8 cellular contexts compared by ENCODE assay signal in genomic region chr18:10518595-10519273, GRCh38. TPM values are rescaled to one million over a fixed set of nuclear protein-coding genes. Genes with fewer than 3 reads are reported as not detected.
DNase-seq lines count a peak whose midpoint lies in the region; ATAC-seq and TF ChIP-seq lines count a peak whose summit lies in the region.

No MANE protein-coding gene starts in this region.

- no peak for TF ChIP-seq POLR2A in GM18505 (IDR thresholded peaks at IDR 0.05; ENCODE audit: borderline replicate concordance, extremely low read depth, insufficient read depth, insufficient read length)

- H3K4me3 Mint-ChIP-seq in glutamatergic neuron (ENCODE audit: unreplicated experiment) = no peak overlapping the region
- no peak overlapping the region for H3K4me3 Mint-ChIP-seq in activated T-cell treated with anti-CD3 and anti-CD28 coated beads, Interleukin-2, amount 50 U/mL, for 72 hours

- DNase-seq in SHP77 treated with DMSO at 0.1 percent for 48 hours (lab: John Stamatoyannopoulos, UW) (peak; percentile 36), glutamatergic neuron (peak; percentile 65), putamen (ENCODE audit: low spot score) (peak; percentile 89), activated gamma-delta T cell treated with Interleukin-2 at 50 U/mL for 16 hours (no peak)
- no peak for DNase-seq in stimulated activated CD4-positive, alpha-beta T cell treated with anti-CD3 and anti-CD28 coated beads, Interleukin-2, amount 100 ng/mL, for 24 hours
- no peak for DNase-seq in activated T-cell treated with anti-CD3 and anti-CD28 coated beads, Interleukin-2, amount 50 U/mL, for 72 hours

- peaks cover 7% of the 10 kb centered on the region for H3K27me3 Mint-ChIP-seq in glutamatergic neuron (ENCODE audit: unreplicated experiment)
- peaks cover 40% of the 10 kb centered on the region for H3K27me3 Mint-ChIP-seq in activated T-cell treated with anti-CD3 and anti-CD28 coated beads, Interleukin-2, amount 50 U/mL, for 72 hours (ENCODE audit: low read depth)

- peaks cover 4% of the 10 kb centered on the region for H3K36me3 Mint-ChIP-seq in glutamatergic neuron (ENCODE audit: unreplicated experiment)
- H3K36me3 Mint-ChIP-seq in activated T-cell treated with anti-CD3 and anti-CD28 coated beads, Interleukin-2, amount 50 U/mL, for 72 hours (ENCODE audit: insufficient read depth in 2 of 2) = no peaks in the 10 kb centered on the region

- peaks cover 18% of the 10 kb centered on the region for H3K4me1 Mint-ChIP-seq in glutamatergic neuron (ENCODE audit: low read depth, unreplicated experiment)
- H3K4me1 Mint-ChIP-seq in activated T-cell treated with anti-CD3 and anti-CD28 coated beads, Interleukin-2, amount 50 U/mL, for 72 hours (ENCODE audit: low read depth) = peaks cover 7% of the 10 kb centered on the region

- no peak for ATAC-seq in GM18505 (IDR thresholded peaks at IDR 0.05; ENCODE audit: unreplicated experiment)
- ATAC-seq in activated T-cell treated with anti-CD3 and anti-CD28 coated beads, Interleukin-2, amount 50 U/mL, for 72 hours (replicated peaks in 1 of 2) = no peak

- peak; percentile 13 for TF ChIP-seq CTCF in GM12873 (IDR thresholded peaks at IDR 0.05; ENCODE audit: insufficient read depth, low read depth, low read length, missing control alignments)
- no peak for TF ChIP-seq CTCF in glutamatergic neuron (IDR thresholded peaks at IDR 0.05; ENCODE audit: partially characterized antibody, unreplicated experiment)

- peak overlapping the region; percentile 14 for H3K27ac Mint-ChIP-seq in glutamatergic neuron (ENCODE audit: unreplicated experiment)
- H3K27ac Mint-ChIP-seq in activated T-cell treated with anti-CD3 and anti-CD28 coated beads, Interleukin-2, amount 50 U/mL, for 72 hours = no peak overlapping the region

- H3K9me3 Mint-ChIP-seq in glutamatergic neuron (ENCODE audit: unreplicated experiment) = peaks cover 8% of the 10 kb centered on the region
- H3K9me3 Mint-ChIP-seq in activated T-cell treated with anti-CD3 and anti-CD28 coated beads, Interleukin-2, amount 50 U/mL, for 72 hours = no peaks in the 10 kb centered on the region

RNA-seq across cellular contexts. Expression of gene NAPG, which starts 7.1 kb away (rescaled TPM):
- 69.7 TPM for total RNA-seq in glutamatergic neuron (ENCODE audit: unreplicated experiment)
- total RNA-seq in activated T-cell treated with anti-CD3 and anti-CD28 coated beads, Interleukin-2, amount 50 U/mL, for 72 hours = 10 to 100 TPM; 36.5 to 37.9 TPM

Comparison
In these comparisons a context has a peak if more than half of its experiments do, and no peak if none do; other contexts are left out.
1. DNase-seq: peak in SHP77 treated with DMSO at 0.1 percent for 48 hours (single experiment), glutamatergic neuron (single experiment) and putamen (single experiment); none in stimulated activated CD4-positive, alpha-beta T cell treated with anti-CD3 and anti-CD28 coated beads, Interleukin-2, amount 100 ng/mL, for 24 hours (0 of 2), activated T-cell treated with anti-CD3 and anti-CD28 coated beads, Interleukin-2, amount 50 U/mL, for 72 hours (0 of 2) and activated gamma-delta T cell treated with Interleukin-2 at 50 U/mL for 16 hours (single experiment).